ENCODE assay signal across 9 cellular contexts in the genomic region with DNA sequence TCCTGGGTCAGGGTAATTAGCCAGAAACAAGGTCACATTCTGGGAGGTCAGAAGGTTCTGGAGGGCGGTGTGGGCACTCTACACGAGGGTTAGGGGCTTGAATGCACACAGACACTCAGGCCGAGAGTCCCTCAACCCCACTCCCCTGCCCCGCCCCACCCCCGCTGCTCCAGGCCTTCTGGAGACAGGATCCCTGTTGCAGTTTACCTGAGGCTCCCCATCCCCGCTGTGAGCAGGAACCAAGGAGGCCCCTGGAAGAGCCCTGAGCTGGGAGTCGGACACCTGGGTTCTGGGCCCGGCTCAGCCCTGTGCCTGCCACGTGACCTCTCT. TPM values are rescaled to one million over a fixed set of nuclear protein-coding genes. Genes with fewer than 3 reads are reported as not detected.
DNase-seq lines count a peak whose midpoint lies in the region; ATAC-seq and TF ChIP-seq lines count a peak whose summit lies in the region.
"Had no signal": no experiment of that assay in that cellular context is flagged by ENCODE, and none has a peak within 500 bp of the region (broad histone marks: within the 10 kb centered on the region; RNA-seq: fewer than 3 reads in every experiment).

No MANE protein-coding gene starts in this region.

- POLR2A ChIA-PET in MCF 10A (lab: Yijun Ruan, JAX) = no interaction called here

- H3K27ac ChIP-seq in muscle layer of colon (ENCODE audit: low read depth, low read length) = peak overlapping the region; percentile 98

- H3K36me3 ChIP-seq in muscle layer of colon (ENCODE audit: insufficient read depth, low read length) = peaks cover 2% of the 10 kb centered on the region

- TF ChIP-seq CTCF in MCF 10A (IDR thresholded peaks at IDR 0.05; ENCODE audit: unreplicated experiment) = no peak

- peak overlapping the region; percentile 1 to 91 for H3K4me3 ChIP-seq in muscle layer of colon (ENCODE audit: low read depth in 1 of 2, low read length in 2 of 2)

- peak overlapping the region; percentile 20 for H3K9ac ChIP-seq in muscle layer of colon (ENCODE audit: low read length)

- peak overlapping the region; percentile 92 for H3K4me3 Mint-ChIP-seq in MCF 10A (ENCODE audit: unreplicated experiment)

- no peaks in the 10 kb centered on the region for H3K4me1 Mint-ChIP-seq in MCF 10A (ENCODE audit: insufficient read depth, unreplicated experiment)

- no peaks in the 10 kb centered on the region for H3K27me3 ChIP-seq in muscle layer of colon (ENCODE audit: control insufficient read depth in 1 of 2, insufficient read depth in 2 of 2, low read length in 2 of 2)

- H3K27me3 Mint-ChIP-seq in MCF 10A (ENCODE audit: insufficient read depth, unreplicated experiment) = no peaks in the 10 kb centered on the region

- BruUV-seq in MCF 10A (replicated peaks; lab: Mats Ljungman, UMichigan) = no TSS peak

- CTCF ChIA-PET in MCF 10A (lab: Yijun Ruan, JAX) = no interaction called here

- intact Hi-C loops in MCF 10A (cut with micrococcal nuclease) = no loop called here

- H3K27ac Mint-ChIP-seq in MCF 10A (ENCODE audit: low read depth, unreplicated experiment) = no peak overlapping the region

- peaks cover 16% of the 10 kb centered on the region for H3K36me3 Mint-ChIP-seq in MCF 10A (ENCODE audit: insufficient read depth, unreplicated experiment)

- peaks cover 29% of the 10 kb centered on the region for H3K4me1 ChIP-seq in muscle layer of colon (ENCODE audit: insufficient read depth, low read length)

- no peak for ATAC-seq in HG03095 (IDR thresholded peaks at IDR 0.05; ENCODE audit: unreplicated experiment)

- H3K9me3 ChIP-seq in muscle layer of colon (ENCODE audit: low read length) = no peaks in the 10 kb centered on the region

- no peaks in the 10 kb centered on the region for H3K9me3 Mint-ChIP-seq in MCF 10A (ENCODE audit: unreplicated experiment)

- DNase-seq in stimulated activated CD4-positive, alpha-beta T cell treated with anti-CD3 and anti-CD28 coated beads, Interleukin-4, amount 100 ng/mL, for 1 hour = peak; percentile 6
- DNase-seq in stimulated activated CD4-positive, alpha-beta T cell treated with anti-CD3 and anti-CD28 coated beads, Interleukin-4, amount 100 ng/mL, for 24 hours = no peak
- no peak for DNase-seq in MCF 10A (ENCODE audit: unreplicated experiment)
- DNase-seq in Kasumi-1 (lab: John Stamatoyannopoulos, UW) = no peak
- no peak for DNase-seq in LoVo (ENCODE audit: low spot score)
- DNase-seq in iPS-NIHi11 (ENCODE audit: low spot score) = no peak
- DNase-seq: effector CD8-positive, alpha-beta T cell had no signal

RNA-seq across cellular contexts. Expression of a gene that starts 4.4 kb away (rescaled TPM):
- total RNA-seq in MCF 10A (2022) = 1,056 and 1,461 TPM in 2 replicates

RNA-seq across cellular contexts. Expression of a gene that starts 11.2 kb away (rescaled TPM):
- total RNA-seq in MCF 10A (2022) = 0.37 TPM in 1 of 2 replicates, not detected in the other

RNA-seq across cellular contexts. Expression of a gene that starts 35.2 kb away (rescaled TPM):
- 23.4 and 32.5 TPM in 2 replicates for total RNA-seq in MCF 10A (2022)
